In genomic region chr15:56245871-56246814, GRCh38 we compare ENCODE assay signal across 8 cellular contexts. TPM values are rescaled to one million over a fixed set of nuclear protein-coding genes. Genes with fewer than 3 reads are reported as not detected.
DNase-seq lines count a peak whose midpoint lies in the region; ATAC-seq and TF ChIP-seq lines count a peak whose summit lies in the region.

No MANE protein-coding gene starts in this region.

- H3K27me3 ChIP-seq in GM06990 (replicated peaks; ENCODE audit: control insufficient read depth, insufficient read depth, low read length): no peaks in the 10 kb centered on the region
- no peaks in the 10 kb centered on the region for H3K27me3 ChIP-seq in HCT116 (ENCODE audit: insufficient read depth, low read length)
- no peaks in the 10 kb centered on the region for H3K27me3 ChIP-seq in MM.1S (replicated peaks; ENCODE audit: insufficient read depth, low read length)
- H3K27me3 ChIP-seq in testis: no peaks in the 10 kb centered on the region

- H2AFZ ChIP-seq in HCT116 (ENCODE audit: low read depth, low read length, poor library complexity, severe bottlenecking) (peak overlapping the region; percentile 74), MM.1S (ENCODE audit: low read length) (peak overlapping the region; percentile 84)

- peak overlapping the region; percentile 76 for H3K4me2 ChIP-seq in HCT116 (ENCODE audit: low read length)
- peak overlapping the region; percentile 81 for H3K4me2 ChIP-seq in MM.1S (ENCODE audit: low read depth, low read length)

- peaks cover 9 to 28% of the 10 kb centered on the region in 2 experiments for H3K4me1 ChIP-seq in HCT116 (ENCODE audit: control insufficient read depth in 1 of 2, insufficient read depth in 2 of 2, low read length in 2 of 2)
- H3K4me1 ChIP-seq in MM.1S (ENCODE audit: low read length): peaks cover 18% of the 10 kb centered on the region
- H3K4me1 ChIP-seq in testis: peaks cover 17% of the 10 kb centered on the region

- TF ChIP-seq CTCF in GM06990 (IDR thresholded peaks at IDR 0.05; ENCODE audit: insufficient read depth, low read length, poor library complexity, severe bottlenecking) (peak; percentile 100), HCT116 (IDR thresholded peaks at IDR 0.05 in 2 of 3, conservative IDR thresholded peaks at IDR 0.05 in 1 of 3; ENCODE audit: borderline replicate concordance in 1 of 3, insufficient read depth in 1 of 3, low read depth in 2 of 3, low read length in 2 of 3) (peak; percentile 100), MM.1S (IDR thresholded peaks at IDR 0.05; ENCODE audit: low read length) (peak; percentile 100), omental fat pad (IDR thresholded peaks at IDR 0.05) (peak in 2 of 3 donors; percentile 36 to 97), testis (IDR thresholded peaks at IDR 0.05) (peak; percentile 86 to 95 (median 95))

- no TSS peak for BruUV-seq in HCT116 (replicated peaks; lab: Mats Ljungman, UMichigan)

- ATAC-seq in HCT116 (peak; percentile 76), omental fat pad (ENCODE audit: low FRiP score) (peak; percentile 83)

- RAD21 ChIA-PET in HCT116 (lab: Charles Lee; ENCODE audit: low non-redundant PET in 1 of 2, low total read pairs in 2 of 2, uncharacterized antibody in 2 of 2, unreplicated experiment in 2 of 2): no interaction called here

- DNase-seq in GM06990 (ENCODE audit: extremely low read depth, insufficient read length) (peak; percentile 90), HCT116 (ENCODE audit: low read depth, low spot score) (peak; percentile 82), MM.1S (peak; percentile 94), SHP77 treated with DMSO at 0.1 percent for 48 hours (lab: John Stamatoyannopoulos, UW) (peak; percentile 85), activated gamma-delta T cell (lab: John Stamatoyannopoulos, UW) (peak; percentile 59), germinal center (ENCODE audit: low spot score) (peak; percentile 83), omental fat pad (ENCODE audit: low spot score) (peak; percentile 53), testis (peak; percentile 93)

- TF ChIP-seq RAD21 in HCT116 (IDR thresholded peaks at IDR 0.05; ENCODE audit: low read depth): peak; percentile 81

- H3K9me3 ChIP-seq in HCT116 (ENCODE audit: control insufficient read depth in 1 of 2, insufficient read depth in 1 of 2, low read depth in 1 of 2, low read length in 2 of 2) (no peaks in the 10 kb centered on the region), MM.1S (replicated peaks; ENCODE audit: insufficient read depth, low read length) (no peaks in the 10 kb centered on the region), testis (no peaks in the 10 kb centered on the region)

- H3F3A ChIP-seq in MM.1S (ENCODE audit: insufficient read depth, low read length): peaks cover 23% of the 10 kb centered on the region

- H3K4me3 ChIP-seq in GM06990 (replicated peaks; ENCODE audit: low read depth, low read length): peak overlapping the region; percentile 93
- peak overlapping the region; percentile 35 to 53 for H3K4me3 ChIP-seq in HCT116 (replicated peaks in 1 of 2; ENCODE audit: low read depth in 1 of 2, low read length in 2 of 2)
- H3K4me3 ChIP-seq in MM.1S (ENCODE audit: low read length): peak overlapping the region; percentile 50; the same call in 1 of the 2 replicates
- peak overlapping the region in 1 of 2 donors; percentile 38 for H3K4me3 ChIP-seq in testis

- H4K20me1 ChIP-seq in HCT116 (ENCODE audit: insufficient read depth): no peaks in the 10 kb centered on the region
- H4K20me1 ChIP-seq in MM.1S (ENCODE audit: insufficient read depth, low read length): no peaks in the 10 kb centered on the region

- H3K79me2 ChIP-seq in HCT116 (ENCODE audit: insufficient read depth, low read length): peaks cover 19% of the 10 kb centered on the region
- H3K79me2 ChIP-seq in MM.1S (ENCODE audit: low read length): peaks cover 35% of the 10 kb centered on the region

- peak overlapping the region; percentile 49 for H3K9ac ChIP-seq in HCT116 (ENCODE audit: low read length)
- H3K9ac ChIP-seq in MM.1S (ENCODE audit: low read length): peak overlapping the region; percentile 57

- POLR2A ChIA-PET in HCT116 (lab: Charles Lee): no interaction called here

- H3K27ac ChIP-seq in HCT116 (ENCODE audit: low read depth, low read length) (peak overlapping the region; percentile 1; the same call in 1 of the 2 replicates), MM.1S (ENCODE audit: low read length) (peak overlapping the region; percentile 61; the same call in 1 of the 2 replicates), testis (peak overlapping the region in 1 of 2 donors; percentile 2)

- intact Hi-C loops in HCT116 (cut with micrococcal nuclease): loop anchor here (2.0 to 10.0 kb wide), 2 partner anchors 251 to 597 kb away; partner anchors contain the start of gene NEDD4
- intact Hi-C loops in testis (cut with DNase I; ENCODE audit: low total_unique reads): no loop called here

- WGBS in testis, 2 donors: 7 to 10% methylated on average over 15 of the region's 15 CpGs

- H3K36me3 ChIP-seq in GM06990 (ENCODE audit: control insufficient read depth, insufficient read depth, low read length) (no peaks in the 10 kb centered on the region), HCT116 (ENCODE audit: control insufficient read depth in 1 of 2, insufficient read depth in 2 of 2, low read length in 2 of 2) (no peaks in the 10 kb centered on the region), MM.1S (replicated peaks; ENCODE audit: insufficient read depth, low read length) (no peaks in the 10 kb centered on the region), testis (ENCODE audit: low read depth, missing control alignments) (no peaks in the 10 kb centered on the region)

- TF ChIP-seq POLR2A in HCT116 (IDR thresholded peaks at IDR 0.05; ENCODE audit: borderline replicate concordance, extremely low read depth, insufficient read depth, insufficient read length) (peak; percentile 26), testis (IDR thresholded peaks at IDR 0.05) (no peak)

- H3K9me2 ChIP-seq in HCT116 (ENCODE audit: insufficient read depth) (no peaks in the 10 kb centered on the region), MM.1S (replicated peaks; ENCODE audit: insufficient read depth, low read length) (no peaks in the 10 kb centered on the region)

- CTCF ChIA-PET in HCT116 (lab: Charles Lee): interaction anchor here (1.0 to 1.6 kb wide), 5 partner anchors 9 to 182 kb away, joined by 3 to 8 read pairs (median 5); no protein-coding TSS in a partner anchor

TF ChIP-seq in HCT116, 20 proteins besides CTCF, POLR2A, EP300 and RAD21:
- TF ChIP-seq SP1 (IDR thresholded peaks at IDR 0.05; ENCODE audit: low read depth) (no peak), CBX3 (IDR thresholded peaks at IDR 0.05; ENCODE audit: low read depth) (peak; percentile 83), POLR2AphosphoS5 (IDR thresholded peaks at IDR 0.05; ENCODE audit: low read depth, low read length) (peak; percentile 76), YY1 (IDR thresholded peaks at IDR 0.05; ENCODE audit: extremely low read depth, insufficient replicate concordance, low read depth, low read length) (peak; percentile 68), SIN3A (IDR thresholded peaks at IDR 0.05; ENCODE audit: low read depth) (no peak), MAX (IDR thresholded peaks at IDR 0.05) (peak; percentile 14; the same call in 1 of the 2 replicates), SRF (IDR thresholded peaks at IDR 0.05; ENCODE audit: low read depth) (peak; percentile 71; the same call in 1 of the 2 replicates), EZH2 (IDR thresholded peaks at IDR 0.05) (no peak), TCF7L2 (IDR thresholded peaks at IDR 0.05; ENCODE audit: borderline replicate concordance, extremely low read depth, insufficient read depth, insufficient read length) (peak; percentile 53)

RNA-seq across cellular contexts. Expression of gene RFX7, which starts 2.5 kb away (rescaled TPM):
- total RNA-seq in HCT116 (2021; ENCODE audit: unreplicated experiment): 18.1 TPM
- polyA plus RNA-seq in HCT116 (2012): 7.4 and 7.8 TPM in 2 replicates
- total RNA-seq in omental fat pad: 10 to 100 TPM in 1 of 4 donors, 1 to 10 TPM in 3; 5.3 to 12.9 (median 7.7) TPM
- total RNA-seq in testis: 10 to 100 TPM; 19.7 to 21.6 TPM
- polyA plus RNA-seq in testis (ENCODE audit: insufficient read depth, low read depth, low replicate concordance): 17.5 TPM
